Comparison of ENCODE assay signal across 10 cellular contexts in genomic region chr17:45302649-45303173, GRCh38. TPM values are rescaled to one million over a fixed set of nuclear protein-coding genes. Genes with fewer than 3 reads are reported as not detected.
DNase-seq lines count a peak whose midpoint lies in the region; ATAC-seq and TF ChIP-seq lines count a peak whose summit lies in the region.
"Had no signal": no experiment of that assay in that cellular context is flagged by ENCODE, and none has a peak within 500 bp of the region (broad histone marks: within the 10 kb centered on the region; RNA-seq: fewer than 3 reads in every experiment).

No MANE protein-coding gene starts in this region.

- H3K27ac ChIP-seq in CD4-positive, alpha-beta T cell (ENCODE audit: low read depth, low read length): no peak overlapping the region
- peak overlapping the region; percentile 45 for H3K27ac ChIP-seq in neutrophil

- intact Hi-C loops in CD4-positive, alpha-beta T cell (cut with DNase I, micrococcal nuclease): no loop called here

- POLR2A ChIA-PET in CD4-positive, alpha-beta T cell (lab: Charles Lee): interaction anchor here (0.9 to 3.0 kb wide), 3 partner anchors 9 to 76 kb away, joined by 3 to 36 read pairs (median 15); partner anchors contain the start of gene MAP3K14

- no peak for DNase-seq in CD4-positive, alpha-beta T cell
- peak; percentile 83 for DNase-seq in LHCN-M2 (ENCODE audit: low read depth)
- DNase-seq in cardiac fibroblast (ENCODE audit: low read depth in 2 of 2): peak; percentile 66 to 86
- DNase-seq in HCEC 1CT: no peak
- DNase-seq in stimulated activated naive CD4-positive, alpha-beta T cell (lab: John Stamatoyannopoulos, UW): no peak

- peaks cover 73% of the 10 kb centered on the region for H3K4me1 Mint-ChIP-seq in CD4-positive, alpha-beta T cell (ENCODE audit: low read depth)

- H3K4me1 ChIP-seq in neutrophil (ENCODE audit: control insufficient read depth in 1 of 2, insufficient read depth in 1 of 2, low read depth in 1 of 2, low read length in 1 of 2): peaks cover 12 to 13% of the 10 kb centered on the region in 2 experiments

- H3K4me3 Mint-ChIP-seq in CD4-positive, alpha-beta T cell: peak overlapping the region; percentile 55

- H3K36me3 ChIP-seq in neutrophil: no peaks in the 10 kb centered on the region

- H3K27me3 Mint-ChIP-seq in CD4-positive, alpha-beta T cell: no peaks in the 10 kb centered on the region

- no peaks in the 10 kb centered on the region for H3K27me3 ChIP-seq in CD4-positive, alpha-beta T cell (ENCODE audit: control insufficient read depth, insufficient read depth, low read length)
- H3K27me3 ChIP-seq in neutrophil: no peaks in the 10 kb centered on the region

- CTCF ChIA-PET in CD4-positive, alpha-beta T cell (lab: Charles Lee): interaction anchor here (1.2 to 3.2 kb wide), 3 partner anchors 13 to 82 kb away, joined by 3 to 11 read pairs (median 5); partner anchors contain the start of gene MAP3K14

- no peak for TF ChIP-seq CTCF in CD4-positive, alpha-beta T cell (IDR thresholded peaks at IDR 0.05)
- TF ChIP-seq CTCF in cardiac fibroblast (IDR thresholded peaks at IDR 0.05; ENCODE audit: low read depth, low read length) (no peak), neutrophil (IDR thresholded peaks at IDR 0.05) (no peak)

- H3K27ac Mint-ChIP-seq in CD4-positive, alpha-beta T cell: peak overlapping the region; percentile 71

- ATAC-seq in CD4-positive, alpha-beta T cell (ENCODE audit: poor library complexity): peak; percentile 18
- ATAC-seq in GM19455 (IDR thresholded peaks at IDR 0.05; ENCODE audit: unreplicated experiment) (peak; percentile 57), HG03025 (IDR thresholded peaks at IDR 0.05; ENCODE audit: low FRiP score, unreplicated experiment) (no peak)

- peaks cover 29% of the 10 kb centered on the region for H3K36me3 Mint-ChIP-seq in CD4-positive, alpha-beta T cell (ENCODE audit: low read depth)

- H3K4me3 ChIP-seq in cardiac fibroblast (replicated peaks in 1 of 2; ENCODE audit: low read depth in 2 of 2, low read length in 2 of 2): no peak overlapping the region
- no peak overlapping the region for H3K4me3 ChIP-seq in neutrophil (ENCODE audit: low read depth in 1 of 2, low read length in 1 of 2)

- H3K9me3 Mint-ChIP-seq in CD4-positive, alpha-beta T cell: no peaks in the 10 kb centered on the region

- H3K9me3 ChIP-seq in CD4-positive, alpha-beta T cell (ENCODE audit: control insufficient read depth, low read length): no peaks in the 10 kb centered on the region
- no peaks in the 10 kb centered on the region for H3K9me3 ChIP-seq in neutrophil

RNA-seq across cellular contexts. Expression of gene MAP3K14, which starts 14.1 kb away (rescaled TPM):
- total RNA-seq in CD4-positive, alpha-beta T cell: 10 to 100 TPM; 41.4 to 46.5 TPM
- total RNA-seq in LHCN-M2 (2014; rRNA removed): 5.8 and 6.2 TPM in 2 replicates
- 7.1 TPM for polyA plus RNA-seq in LHCN-M2 (2012)

RNA-seq across cellular contexts. Expression of gene SPATA32, which starts 40.8 kb away (rescaled TPM):
- total RNA-seq in CD4-positive, alpha-beta T cell: under 1 TPM; 0.20 to 0.27 TPM
- 0.11 TPM in 1 of 2 replicates, not detected in the other for total RNA-seq in LHCN-M2 (2014; rRNA removed)
- polyA plus RNA-seq in LHCN-M2 (2012): 0.02 TPM
- total RNA-seq: aorta, H1 had no signal
- polyA plus RNA-seq: aorta had no signal

Comparison
In these comparisons a context has a peak if more than half of its experiments do, and no peak if none do; other contexts are left out.
1. DNase-seq: peak in LHCN-M2 (single experiment) and cardiac fibroblast (2 of 2); none in CD4-positive, alpha-beta T cell (0 of 10), HCEC 1CT (single experiment) and stimulated activated naive CD4-positive, alpha-beta T cell (0 of 6).